Comparison of ENCODE assay signal across 9 cellular contexts in genomic region chr10:73576178-73576889, GRCh38. TPM values are rescaled to one million over a fixed set of nuclear protein-coding genes. Genes with fewer than 3 reads are reported as not detected.
A peak's percentile ranks its signal among the peaks of the same experiment; 100 is the strongest.
DNase-seq lines count a peak whose midpoint lies in the region; ATAC-seq and TF ChIP-seq lines count a peak whose summit lies in the region.
"Had no signal": no experiment of that assay in that cellular context is flagged by ENCODE, and none has a peak within 500 bp of the region (broad histone marks: within the 10 kb centered on the region; RNA-seq: fewer than 3 reads in every experiment).

No MANE protein-coding gene starts in this region.

- H3K4me1 ChIP-seq in adipocyte (ENCODE audit: control insufficient read depth, insufficient read depth, low read length) (peaks cover 29% of the 10 kb centered on the region), spleen (no peaks in the 10 kb centered on the region)

- H3K9me3 ChIP-seq in adipocyte (ENCODE audit: control insufficient read depth, low read length) (no peaks in the 10 kb centered on the region), spleen (no peaks in the 10 kb centered on the region)

- H3K36me3 ChIP-seq in adipocyte (ENCODE audit: control insufficient read depth, insufficient read depth, low read length, severe bottlenecking) (no peaks in the 10 kb centered on the region), spleen (no peaks in the 10 kb centered on the region)

- no peak for TF ChIP-seq POLR2A in spleen (IDR thresholded peaks at IDR 0.05)

- peak; percentile 72 for ATAC-seq in Right ventricle myocardium superior (ENCODE audit: poor library complexity)

- H3K4me3 ChIP-seq in adipocyte (ENCODE audit: low read length) (peak overlapping the region; percentile 55), skeletal muscle cell (ENCODE audit: low read depth, low read length) (peak overlapping the region; percentile 31), spleen (no peak overlapping the region)

- WGBS in spleen, 5 donors: 51 to 71% (median 61%) methylated on average over 4 of the region's 4 CpGs

- H3K27me3 ChIP-seq in adipocyte (replicated peaks; ENCODE audit: control insufficient read depth, insufficient read depth, low read length): no peaks in the 10 kb centered on the region
- no peaks in the 10 kb centered on the region for H3K27me3 ChIP-seq in spleen (replicated peaks in 1 of 7)

- DNase-seq in GM04504 (ENCODE audit: low read depth): peak; percentile 69
- peak; percentile 95 for DNase-seq in adipocyte (ENCODE audit: low read depth)
- no peak for DNase-seq in Right ventricle myocardium superior
- DNase-seq in skeletal muscle cell (ENCODE audit: low read depth): peak; percentile 79
- no peak for DNase-seq in SW 1271 (lab: John Stamatoyannopoulos, UW)
- DNase-seq in spleen: no peak
- DNase-seq in NCI-H510A treated with DMSO at 0.1 percent for 48 hours (lab: John Stamatoyannopoulos, UW): no peak
- DNase-seq in HT-29 (ENCODE audit: low spot score): no peak
- DNase-seq: activated naive CD4-positive, alpha-beta T cell treated with anti-CD3 and anti-CD28 coated beads for 36 hours had no signal

- peak overlapping the region; percentile 31 for H3K9ac ChIP-seq in adipocyte (ENCODE audit: low read length)

- no peak overlapping the region for H3K27ac ChIP-seq in spleen

- intact Hi-C loops in Right ventricle myocardium superior (cut with DNase I) (no loop called here), spleen (cut with DNase I; ENCODE audit: low total_unique reads) (no loop called here)

- TF ChIP-seq CTCF in spleen (IDR thresholded peaks at IDR 0.05 in 8 of 11, conservative IDR thresholded peaks at IDR 0.05 in 3 of 11): no peak

RNA-seq across cellular contexts. Expression of gene USP54, which starts 14.8 kb away (rescaled TPM):
- 22.5 TPM for total RNA-seq in Right ventricle myocardium superior
- total RNA-seq in spleen: 10 to 100 TPM in 4 of 7 donors, 1 to 10 TPM in 3; 5.6 to 16.8 (median 10.6) TPM
- 1 to 10 TPM; 1.1 to 2.0 (median 1.7) TPM for polyA plus RNA-seq in spleen
- total RNA-seq in HT-29 (2014; rRNA removed; shearing (Covaris generic)): 43.7 and 44.6 TPM in 2 replicates

Comparison
In these comparisons a context has a peak if more than half of its experiments do, and no peak if none do; other contexts are left out.
1. DNase-seq: peak in GM04504 (single experiment), adipocyte (single experiment) and skeletal muscle cell (single experiment); none in Right ventricle myocardium superior (single experiment), SW 1271 (0 of 2), spleen (single experiment), NCI-H510A treated with DMSO at 0.1 percent for 48 hours (single experiment) and HT-29 (single experiment).
2. H3K4me3 ChIP-seq: peak in adipocyte (single experiment) and skeletal muscle cell (single experiment); none in spleen (0 of 8).